Comparison of ENCODE assay signal across 22 cellular contexts in genomic region chr9:116151199-116151598, GRCh38. TPM values are rescaled to one million over a fixed set of nuclear protein-coding genes. Genes with fewer than 3 reads are reported as not detected.
A peak's percentile ranks its signal among the peaks of the same experiment; 100 is the strongest.
DNase-seq lines count a peak whose midpoint lies in the region; TF ChIP-seq lines count a peak whose summit lies in the region.
"Had no signal": no experiment of that assay in that cellular context is flagged by ENCODE, and none has a peak within 500 bp of the region (broad histone marks: within the 10 kb centered on the region; RNA-seq: fewer than 3 reads in every experiment).

No MANE protein-coding gene starts in this region.

- H3K27me3 ChIP-seq in mesenchymal stem cell (ENCODE audit: control insufficient read depth in 1 of 2, insufficient read depth in 1 of 2, low read length in 2 of 2) (no peaks in the 10 kb centered on the region), esophagus squamous epithelium (peaks cover 0 to 66% (median 0%) of the 10 kb centered on the region in 4 donors)

- no peaks in the 10 kb centered on the region for H3K9me3 ChIP-seq in mesenchymal stem cell (ENCODE audit: control insufficient read depth, low read length)
- H3K9me3 ChIP-seq in esophagus squamous epithelium: no peaks in the 10 kb centered on the region
- H3K9me3 ChIP-seq: BE2C had no signal

- peak overlapping the region; percentile 12 for H2AK5ac ChIP-seq in mesenchymal stem cell (ENCODE audit: low read length, severe bottlenecking)

- H3K23ac ChIP-seq in mesenchymal stem cell (ENCODE audit: low read length in 2 of 2): no peak overlapping the region

- no peak for TF ChIP-seq CTCF in HFFc6 (IDR thresholded peaks at IDR 0.05)
- no peak for TF ChIP-seq CTCF in chondrocyte (IDR thresholded peaks at IDR 0.05)
- TF ChIP-seq CTCF in esophagus squamous epithelium (IDR thresholded peaks at IDR 0.05): no peak

- no peaks in the 10 kb centered on the region for H3K27me3 Mint-ChIP-seq in HFFc6 (ENCODE audit: insufficient read depth)
- H3K27me3 Mint-ChIP-seq in chondrocyte (ENCODE audit: low read depth): no peaks in the 10 kb centered on the region

- H4K8ac ChIP-seq in mesenchymal stem cell (ENCODE audit: low read length): no peak overlapping the region

- H3K4me1 ChIP-seq in mesenchymal stem cell (ENCODE audit: control insufficient read depth, insufficient read depth, low read depth, low read length) (peaks cover 4% of the 10 kb centered on the region), esophagus squamous epithelium (peaks cover 0 to 40% (median 6%) of the 10 kb centered on the region in 3 donors)
- H3K4me1 ChIP-seq: BE2C had no signal

- no peak for TF ChIP-seq POLR2A in esophagus squamous epithelium (IDR thresholded peaks at IDR 0.05)

- no peak overlapping the region for H3K4me2 ChIP-seq in mesenchymal stem cell (ENCODE audit: low read length, poor library complexity, severe bottlenecking)

- H3K4me1 Mint-ChIP-seq in HFFc6 (ENCODE audit: low read depth) (peaks cover 67% of the 10 kb centered on the region), chondrocyte (ENCODE audit: low read depth) (peaks cover 42% of the 10 kb centered on the region)

- intact Hi-C loops in esophagus squamous epithelium (cut with DNase I): loop anchor here (10.0 kb wide), 1 partner anchor 424 kb away; no protein-coding TSS in a partner anchor

- H3K36me3 Mint-ChIP-seq in HFFc6 (ENCODE audit: low read depth) (no peaks in the 10 kb centered on the region), chondrocyte (ENCODE audit: low read depth) (peaks cover 1% of the 10 kb centered on the region)
- H3K36me3 Mint-ChIP-seq: CD4-positive, CD25-positive, alpha-beta regulatory T cell had no signal

- no peak overlapping the region for H2BK120ac ChIP-seq in mesenchymal stem cell (ENCODE audit: low read depth, low read length)

- H2AFZ ChIP-seq in mesenchymal stem cell (ENCODE audit: low read depth, low read length): no peak overlapping the region

- H3K79me1 ChIP-seq in mesenchymal stem cell (replicated peaks; ENCODE audit: low read length, poor library complexity, severe bottlenecking): no peaks in the 10 kb centered on the region

- no peak overlapping the region for H3K4ac ChIP-seq in mesenchymal stem cell (ENCODE audit: low read depth in 1 of 2, low read length in 2 of 2)

- H3K14ac ChIP-seq in mesenchymal stem cell (ENCODE audit: low read length in 2 of 2): no peak overlapping the region

- H3K9me3 Mint-ChIP-seq in HFFc6 (no peaks in the 10 kb centered on the region), chondrocyte (ENCODE audit: low read depth) (no peaks in the 10 kb centered on the region)

- no peak overlapping the region for H2BK12ac ChIP-seq in mesenchymal stem cell (ENCODE audit: low read length in 2 of 2)

- 65% methylated on average over 3 of the region's 4 CpGs for WGBS in mesenchymal stem cell
- 62 to 73% methylated on average over 4 of the region's 4 CpGs for WGBS in esophagus squamous epithelium, 2 donors

- no peak overlapping the region for H2BK15ac ChIP-seq in mesenchymal stem cell (ENCODE audit: low read depth, poor library complexity, severe bottlenecking)

- H2BK5ac ChIP-seq in mesenchymal stem cell (ENCODE audit: low read depth, low read length, poor library complexity, severe bottlenecking): no peak overlapping the region

- H3K4me3 ChIP-seq in mesenchymal stem cell (ENCODE audit: insufficient read depth in 1 of 2, low read depth in 1 of 2, low read length in 2 of 2): no peak overlapping the region
- H3K4me3 ChIP-seq in esophagus squamous epithelium: no peak overlapping the region

- peak overlapping the region; percentile 89 for H3K4me3 Mint-ChIP-seq in HFFc6
- no peak overlapping the region for H3K4me3 Mint-ChIP-seq in chondrocyte (ENCODE audit: unreplicated experiment)
- H3K4me3 Mint-ChIP-seq: CD4-positive, CD25-positive, alpha-beta regulatory T cell had no signal

- H3K27ac Mint-ChIP-seq in HFFc6 (peak overlapping the region; percentile 89), chondrocyte (ENCODE audit: unreplicated experiment) (peak overlapping the region; percentile 98)
- H3K27ac Mint-ChIP-seq: CD4-positive, CD25-positive, alpha-beta regulatory T cell had no signal

- DNase-seq in HFFc6 (no peak), chondrocyte (ENCODE audit: low spot score) (no peak), mesenchymal stem cell (no peak), SKM-1 treated with dmso at 0.1 percent for 144 hours (lab: John Stamatoyannopoulos, UW; ENCODE audit: unreplicated experiment) (no peak), esophagus squamous epithelium (lab: John Stamatoyannopoulos, UW) (no peak), HuH-7.5 (ENCODE audit: low spot score) (no peak)
- DNase-seq in activated T-cell treated with anti-CD3 and anti-CD28 coated beads, Interleukin-2, amount 50 U/mL, for 1 hour: no peak
- DNase-seq: BE2C; CD4-positive, CD25-positive, alpha-beta regulatory T cell; COR-L47; DMS 273 treated with DMSO at 0.1 percent for 48 hours; DND-41; H7; KBM-7; NCI-H1417 treated with DMSO at 0.1 percent for 48 hours; NCI-H1930; NCI-H2171; NCI-H748 treated with DMSO at 0.1 percent for 48 hours; NK-92 treated with Interleukin-12 subunit alpha and Interleukin-12 subunit beta, amount 100 ng/mL, for 24 hours; Right ventricle myocardium superior had no signal

- H3K9ac ChIP-seq in mesenchymal stem cell (ENCODE audit: low read length): peak overlapping the region; percentile 95

- no peak overlapping the region for H3K18ac ChIP-seq in mesenchymal stem cell (ENCODE audit: low read depth in 1 of 2, low read length in 2 of 2)

- H4K91ac ChIP-seq in mesenchymal stem cell (ENCODE audit: low read length): no peak overlapping the region

- H3K36me3 ChIP-seq in mesenchymal stem cell (ENCODE audit: control insufficient read depth in 1 of 2, insufficient read depth in 2 of 2, low read depth in 1 of 2, low read length in 2 of 2) (no peaks in the 10 kb centered on the region), esophagus squamous epithelium (no peaks in the 10 kb centered on the region)
- H3K36me3 ChIP-seq: BE2C had no signal

- H3K27ac ChIP-seq in mesenchymal stem cell (ENCODE audit: low read length, poor library complexity, severe bottlenecking): peak overlapping the region; percentile 96
- no peak overlapping the region for H3K27ac ChIP-seq in esophagus squamous epithelium

RNA-seq across cellular contexts. Expression of gene PAPPA, which starts 2.4 kb away (rescaled TPM):
- total RNA-seq in HFFc6 (2021; fragmentation: NEBNext Ultra II Directional; extraction: Animal tissue kit (Norgen Biotek cat#: 25700)): 10 to 100 TPM in 5 of 6 experiments, 1 to 10 TPM in 1; 8.2 to 13.2 (median 12.3) TPM
- total RNA-seq in chondrocyte (143 to 222 TPM (median 219 TPM) in 3 replicates), esophagus squamous epithelium (10 to 100 TPM in 2 of 4 donors, 1 to 10 TPM in 2; 8.3 to 13.7 (median 11.4) TPM)
- polyA plus RNA-seq in mesenchymal stem cell (2013, experiment 1 of 2): 90.6 TPM
- polyA plus RNA-seq in mesenchymal stem cell (2013, experiment 2 of 2): 85.6 TPM
- total RNA-seq: OCI-LY7; T-helper 1 cell treated with Interleukin-12 subunit alpha and Interleukin-12 subunit beta and Interleukin-4 antibody, amounts not matched to agents 30 ng/mL and 1 ng/mL, for 36 hours had no signal
